9 cellular contexts compared by ENCODE assay signal in the genomic region with DNA sequence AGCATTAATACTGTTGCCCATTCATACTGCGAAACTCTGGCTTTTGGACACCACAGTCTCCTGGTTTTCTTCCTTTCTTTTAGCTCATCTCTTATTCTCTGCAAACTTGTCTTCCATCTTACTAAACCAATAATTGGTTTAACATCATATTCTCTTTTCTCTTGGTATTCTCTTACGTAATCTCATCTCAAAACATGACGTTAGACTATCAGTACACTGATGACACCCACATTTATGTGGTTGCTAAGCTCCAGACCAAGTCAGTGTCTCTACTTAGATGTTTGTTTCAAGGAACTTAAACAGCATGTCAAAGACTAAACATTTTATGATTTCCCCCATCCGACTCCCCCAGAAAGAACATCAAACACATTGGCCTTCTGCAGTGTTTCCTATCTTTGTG. TPM values are rescaled to one million over a fixed set of nuclear protein-coding genes. Genes with fewer than 3 reads are reported as not detected.
DNase-seq lines count a peak whose midpoint lies in the region; ATAC-seq and TF ChIP-seq lines count a peak whose summit lies in the region.
"Had no signal": no experiment of that assay in that cellular context is flagged by ENCODE, and none has a peak within 500 bp of the region (broad histone marks: within the 10 kb centered on the region; RNA-seq: fewer than 3 reads in every experiment).

No MANE protein-coding gene starts in this region.

- H3K79me2 ChIP-seq in SK-N-SH (ENCODE audit: insufficient read depth) (peaks cover 67% of the 10 kb centered on the region), neural progenitor cell (ENCODE audit: low read depth) (peaks cover 62% of the 10 kb centered on the region)

- POLR2A ChIA-PET in SK-N-SH (lab: Yijun Ruan, JAX) = no interaction called here

- TF ChIP-seq EP300 in SK-N-SH (IDR thresholded peaks at IDR 0.05; ENCODE audit: borderline replicate concordance in 1 of 2, low read depth in 1 of 2, low read length in 1 of 2) = no peak

- no peak overlapping the region for H3K27ac Mint-ChIP-seq in neural progenitor cell

- DNase-seq in SK-N-SH (no peak), MG63 (no peak), choroid plexus epithelial cell (ENCODE audit: low read depth) (peak; percentile 58), neural progenitor cell (ENCODE audit: low spot score) (no peak), nucleus accumbens (lab: John Stamatoyannopoulos, UW) (no peak), NCI-H1436 (lab: John Stamatoyannopoulos, UW) (no peak)
- no peak for DNase-seq in stimulated activated CD4-positive, alpha-beta T cell treated with anti-CD3 and anti-CD28 coated beads, Interleukin-4, amount 100 ng/mL, for 4 hours
- DNase-seq: NCI-H526 treated with DMSO at 0.1 percent for 48 hours had no signal

- no peak for TF ChIP-seq RAD21 in SK-N-SH (IDR thresholded peaks at IDR 0.05; ENCODE audit: low read length)

- CTCF ChIA-PET in SK-N-SH (lab: Yijun Ruan, JAX) = no interaction called here

- TF ChIP-seq CTCF in SK-N-SH (IDR thresholded peaks at IDR 0.05) (no peak), choroid plexus epithelial cell (conservative IDR thresholded peaks at IDR 0.05; ENCODE audit: low read depth, low read length) (no peak), neural progenitor cell (IDR thresholded peaks at IDR 0.05) (no peak)

- H3K4me3 Mint-ChIP-seq in neural progenitor cell = peak overlapping the region; percentile 90

- no peaks in the 10 kb centered on the region for H3K9me2 ChIP-seq in SK-N-SH

- H3K4me2 ChIP-seq in SK-N-SH (peak overlapping the region; percentile 94), neural progenitor cell (peak overlapping the region; percentile 92)

- H3K36me3 Mint-ChIP-seq in neural progenitor cell = peaks cover 29% of the 10 kb centered on the region

- H3K27ac ChIP-seq in SK-N-SH (ENCODE audit: low read depth in 2 of 2, low read length in 1 of 2) = no peak overlapping the region
- H3K27ac ChIP-seq in neural progenitor cell = no peak overlapping the region

- H3K9me3 Mint-ChIP-seq in neural progenitor cell = peaks cover 10% of the 10 kb centered on the region

- no peak overlapping the region for H3K9ac ChIP-seq in SK-N-SH
- no peak overlapping the region for H3K9ac ChIP-seq in neural progenitor cell

- H3F3A ChIP-seq in SK-N-SH (replicated peaks; ENCODE audit: insufficient read depth) (no peaks in the 10 kb centered on the region), neural progenitor cell (ENCODE audit: low read depth) (peaks cover 6% of the 10 kb centered on the region)

- H4K20me1 ChIP-seq in SK-N-SH (ENCODE audit: insufficient read depth) (peaks cover 37% of the 10 kb centered on the region), neural progenitor cell (ENCODE audit: low read depth) (peaks cover 55% of the 10 kb centered on the region)

- H3K4me1 ChIP-seq in SK-N-SH (ENCODE audit: control insufficient read depth in 1 of 2, insufficient read depth in 2 of 2, low read depth in 1 of 2, low read length in 1 of 2) (peaks cover 4 to 9% of the 10 kb centered on the region in 2 experiments; a peak in 3 of 4 replicates), neural progenitor cell (peaks cover 16% of the 10 kb centered on the region)

- peaks cover 23% of the 10 kb centered on the region for H3K4me1 Mint-ChIP-seq in neural progenitor cell

- H3K4me3 ChIP-seq in SK-N-SH (ENCODE audit: low read depth in 2 of 2, low read length in 1 of 2) = 0 out of 4 replicates have a peak overlapping the region, but pooled peaks of 1 of the 2 experiments have one; percentile 86
- H3K4me3 ChIP-seq in MG63 = peak overlapping the region; percentile 100; the same call in 1 of the 2 replicates
- no peak overlapping the region for H3K4me3 ChIP-seq in choroid plexus epithelial cell (ENCODE audit: low read depth, low read length)
- H3K4me3 ChIP-seq in neural progenitor cell = peak overlapping the region; percentile 86

- H3K27me3 ChIP-seq in SK-N-SH (ENCODE audit: insufficient read depth) = no peaks in the 10 kb centered on the region
- H3K27me3 ChIP-seq in MG63 = no peaks in the 10 kb centered on the region
- no peaks in the 10 kb centered on the region for H3K27me3 ChIP-seq in neural progenitor cell

- H3K9me3 ChIP-seq in SK-N-SH (no peaks in the 10 kb centered on the region), MG63 (peaks cover 20% of the 10 kb centered on the region), neural progenitor cell (ENCODE audit: low read depth) (no peaks in the 10 kb centered on the region)

- no peak overlapping the region for H2AFZ ChIP-seq in SK-N-SH (ENCODE audit: low read depth)
- H2AFZ ChIP-seq in neural progenitor cell (replicated peaks) = no peak overlapping the region

- WGBS in SK-N-SH (ENCODE audit: low lambda C conversion rate) = 96% methylated on average over 4 of the region's 4 CpGs

- H3K36me3 ChIP-seq in SK-N-SH (replicated peaks in 1 of 2; ENCODE audit: control insufficient read depth in 1 of 2, insufficient read depth in 2 of 2, low read length in 1 of 2) (peaks cover 27 to 55% of the 10 kb centered on the region in 2 experiments), MG63 (peaks cover 57% of the 10 kb centered on the region), neural progenitor cell (no peaks in the 10 kb centered on the region)

- peaks cover 2% of the 10 kb centered on the region for H3K27me3 Mint-ChIP-seq in neural progenitor cell (ENCODE audit: insufficient read depth, low read depth)

- ATAC-seq in SK-N-SH treated with all-trans-retinoic acid at 6 μM for 48 hours = no peak

TF ChIP-seq in SK-N-SH, 30 proteins besides CTCF, POLR2A, EP300 and RAD21 (continues in another document):
- no peak for TF ChIP-seq FOSL2 (IDR thresholded peaks at IDR 0.05; ENCODE audit: borderline replicate concordance, low read depth)
- no peak for TF ChIP-seq MEF2A (IDR thresholded peaks at IDR 0.05; ENCODE audit: borderline replicate concordance, low read depth)
- no peak for TF ChIP-seq TCF12 (IDR thresholded peaks at IDR 0.05)
- TF ChIP-seq RFX5 (IDR thresholded peaks at IDR 0.05; ENCODE audit: low read length) = no peak
- no peak for TF ChIP-seq FOXJ3 (CRISPR knock-in tag; IDR thresholded peaks at IDR 0.05)
- TF ChIP-seq, protein P1, sequence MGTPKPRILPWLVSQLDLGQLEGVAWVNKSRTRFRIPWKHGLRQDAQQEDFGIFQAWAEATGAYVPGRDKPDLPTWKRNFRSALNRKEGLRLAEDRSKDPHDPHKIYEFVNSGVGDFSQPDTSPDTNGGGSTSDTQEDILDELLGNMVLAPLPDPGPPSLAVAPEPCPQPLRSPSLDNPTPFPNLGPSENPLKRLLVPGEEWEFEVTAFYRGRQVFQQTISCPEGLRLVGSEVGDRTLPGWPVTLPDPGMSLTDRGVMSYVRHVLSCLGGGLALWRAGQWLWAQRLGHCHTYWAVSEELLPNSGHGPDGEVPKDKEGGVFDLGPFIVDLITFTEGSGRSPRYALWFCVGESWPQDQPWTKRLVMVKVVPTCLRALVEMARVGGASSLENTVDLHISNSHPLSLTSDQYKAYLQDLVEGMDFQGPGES (IDR thresholded peaks at IDR 0.05; ENCODE audit: low read depth, low read length) = no peak
- TF ChIP-seq, protein P2, sequence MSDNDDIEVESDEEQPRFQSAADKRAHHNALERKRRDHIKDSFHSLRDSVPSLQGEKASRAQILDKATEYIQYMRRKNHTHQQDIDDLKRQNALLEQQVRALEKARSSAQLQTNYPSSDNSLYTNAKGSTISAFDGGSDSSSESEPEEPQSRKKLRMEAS (IDR thresholded peaks at IDR 0.05; ENCODE audit: low read depth) = no peak
- TF ChIP-seq, protein P3, sequence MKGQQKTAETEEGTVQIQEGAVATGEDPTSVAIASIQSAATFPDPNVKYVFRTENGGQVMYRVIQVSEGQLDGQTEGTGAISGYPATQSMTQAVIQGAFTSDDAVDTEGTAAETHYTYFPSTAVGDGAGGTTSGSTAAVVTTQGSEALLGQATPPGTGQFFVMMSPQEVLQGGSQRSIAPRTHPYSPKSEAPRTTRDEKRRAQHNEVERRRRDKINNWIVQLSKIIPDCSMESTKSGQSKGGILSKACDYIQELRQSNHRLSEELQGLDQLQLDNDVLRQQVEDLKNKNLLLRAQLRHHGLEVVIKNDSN (IDR thresholded peaks at IDR 0.05; ENCODE audit: borderline replicate concordance, low read depth) = no peak
- TF ChIP-seq NFIC (IDR thresholded peaks at IDR 0.05; ENCODE audit: borderline replicate concordance) = no peak

TF ChIP-seq in SK-N-SH treated with all-trans-retinoic acid at 6 μM for 48 hours, 23 proteins besides CTCF, POLR2A, EP300 and RAD21 (continues in another document):
- TF ChIP-seq ZNF565 (CRISPR knock-in tag; conservative IDR thresholded peaks at IDR 0.05; ENCODE audit: low read depth) = no peak
- no peak for TF ChIP-seq ISL1 (CRISPR knock-in tag; IDR thresholded peaks at IDR 0.05)
- TF ChIP-seq ZC3H10 (CRISPR knock-in tag; IDR thresholded peaks at IDR 0.05) = no peak
- no peak for TF ChIP-seq ZFP3 (CRISPR knock-in tag; IDR thresholded peaks at IDR 0.05)
- TF ChIP-seq GLIS3 (CRISPR knock-in tag; IDR thresholded peaks at IDR 0.05) = no peak
- no peak for TF ChIP-seq SNAI2 (CRISPR knock-in tag; IDR thresholded peaks at IDR 0.05)
- TF ChIP-seq OSR1 (CRISPR knock-in tag; IDR thresholded peaks at IDR 0.05) = no peak
- TF ChIP-seq, protein P4, sequence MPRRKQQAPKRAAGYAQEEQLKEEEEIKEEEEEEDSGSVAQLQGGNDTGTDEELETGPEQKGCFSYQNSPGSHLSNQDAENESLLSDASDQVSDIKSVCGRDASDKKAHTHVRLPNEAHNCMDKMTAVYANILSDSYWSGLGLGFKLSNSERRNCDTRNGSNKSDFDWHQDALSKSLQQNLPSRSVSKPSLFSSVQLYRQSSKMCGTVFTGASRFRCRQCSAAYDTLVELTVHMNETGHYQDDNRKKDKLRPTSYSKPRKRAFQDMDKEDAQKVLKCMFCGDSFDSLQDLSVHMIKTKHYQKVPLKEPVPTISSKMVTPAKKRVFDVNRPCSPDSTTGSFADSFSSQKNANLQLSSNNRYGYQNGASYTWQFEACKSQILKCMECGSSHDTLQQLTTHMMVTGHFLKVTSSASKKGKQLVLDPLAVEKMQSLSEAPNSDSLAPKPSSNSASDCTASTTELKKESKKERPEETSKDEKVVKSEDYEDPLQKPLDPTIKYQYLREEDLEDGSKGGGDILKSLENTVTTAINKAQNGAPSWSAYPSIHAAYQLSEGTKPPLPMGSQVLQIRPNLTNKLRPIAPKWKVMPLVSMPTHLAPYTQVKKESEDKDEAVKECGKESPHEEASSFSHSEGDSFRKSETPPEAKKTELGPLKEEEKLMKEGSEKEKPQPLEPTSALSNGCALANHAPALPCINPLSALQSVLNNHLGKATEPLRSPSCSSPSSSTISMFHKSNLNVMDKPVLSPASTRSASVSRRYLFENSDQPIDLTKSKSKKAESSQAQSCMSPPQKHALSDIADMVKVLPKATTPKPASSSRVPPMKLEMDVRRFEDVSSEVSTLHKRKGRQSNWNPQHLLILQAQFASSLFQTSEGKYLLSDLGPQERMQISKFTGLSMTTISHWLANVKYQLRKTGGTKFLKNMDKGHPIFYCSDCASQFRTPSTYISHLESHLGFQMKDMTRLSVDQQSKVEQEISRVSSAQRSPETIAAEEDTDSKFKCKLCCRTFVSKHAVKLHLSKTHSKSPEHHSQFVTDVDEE (CRISPR knock-in tag; IDR thresholded peaks at IDR 0.05) = no peak

RNA-seq across cellular contexts. Expression of a gene that starts 2.1 kb away (rescaled TPM):
- 26.6 and 34.2 TPM in 2 replicates for polyA plus RNA-seq in SK-N-SH (2012; rRNA removed)
- polyA plus RNA-seq in SK-N-SH (2012; cell fraction: cytosol; rRNA removed) = 25.7 and 27.1 TPM in 2 replicates
- polyA plus RNA-seq in SK-N-SH (2012; cell fraction: nucleus; rRNA removed) = 19.2 and 36.9 TPM in 2 replicates
- total RNA-seq in MG63 (2014; rRNA removed; shearing (Covaris generic); ENCODE audit: low replicate concordance) = 26.8 and 40.3 TPM in 2 replicates
- total RNA-seq in neural progenitor cell (ENCODE audit: low replicate concordance) = 51.7 and 58.9 TPM in 2 replicates
